Comparison of ENCODE assay signal across 8 cellular contexts in genomic region chr19:16542045-16542893, GRCh38. TPM values are rescaled to one million over a fixed set of nuclear protein-coding genes. Genes with fewer than 3 reads are reported as not detected.
A peak's percentile ranks its signal among the peaks of the same experiment; 100 is the strongest.
DNase-seq lines count a peak whose midpoint lies in the region; ATAC-seq, FAIRE-seq and TF ChIP-seq lines count a peak whose summit lies in the region.

Gene CHERP (minus strand): TSS chr19:16542437. CDS start chr19:16542378, 59 bp downstream.

- no peaks in the 10 kb centered on the region for H3K27me3 Mint-ChIP-seq in WTC11 (ENCODE audit: low read depth)

- H3K27ac Mint-ChIP-seq in WTC11: peak within 1 kb of the TSS; percentile 91

- peak; percentile 96 for TF ChIP-seq POLR2A in GM18951 (IDR thresholded peaks at IDR 0.05; ENCODE audit: extremely low read depth, insufficient read depth, insufficient read length)

- ATAC-seq in HG03175 (IDR thresholded peaks at IDR 0.05; ENCODE audit: unreplicated experiment) (peak; percentile 72), WTC11 (peak; percentile 86)

- DNase-seq in AG08395 (ENCODE audit: low spot score): peak; percentile 98
- DNase-seq in NCI-H226: peak; percentile 95
- peak; percentile 89 for DNase-seq in WTC11 (ENCODE audit: low spot score)
- peak; percentile 79 for DNase-seq in bronchial epithelial cell (ENCODE audit: low read depth)
- peak; percentile 97 for DNase-seq in iPS-NIHi7 (ENCODE audit: extremely low spot score)
- DNase-seq in smooth muscle cell (lab: John Stamatoyannopoulos, UW; ENCODE audit: unreplicated experiment): peak; percentile 82

- peaks cover 17% of the 10 kb centered on the region for H3K4me1 ChIP-seq in smooth muscle cell (ENCODE audit: low read depth)

- no peaks in the 10 kb centered on the region for H3K9me3 Mint-ChIP-seq in WTC11

- WGBS in smooth muscle cell (ENCODE audit: low lambda C conversion rate): 1% methylated on average over 95 of the region's 106 CpGs

- FAIRE-seq in bronchial epithelial cell (lab: Jason Lieb, UNC): no peak

- H3K79me2 ChIP-seq in smooth muscle cell (ENCODE audit: low read depth): peaks cover 71% of the 10 kb centered on the region

- peak within 1 kb of the TSS; percentile 79 for H3K27ac ChIP-seq in smooth muscle cell (ENCODE audit: low read depth)

- peak within 1 kb of the TSS; percentile 92 for H3K9ac ChIP-seq in smooth muscle cell (ENCODE audit: low read depth)

- H3K36me3 ChIP-seq in bronchial epithelial cell (ENCODE audit: control insufficient read depth, insufficient read depth, low read length): peaks cover 8% of the 10 kb centered on the region
- no peaks in the 10 kb centered on the region for H3K36me3 ChIP-seq in smooth muscle cell (ENCODE audit: low read depth)

- H3K27me3 ChIP-seq in bronchial epithelial cell (ENCODE audit: control insufficient read depth, insufficient read depth, low read length) (no peaks in the 10 kb centered on the region), smooth muscle cell (ENCODE audit: low read depth) (no peaks in the 10 kb centered on the region)

- H3K4me2 ChIP-seq in smooth muscle cell: peak within 1 kb of the TSS; percentile 98

- in situ Hi-C loops in GM18951 (cut with MboI; ENCODE audit: low sequenced_read_pairs, unreplicated experiment): no loop called here

- no peak for TF ChIP-seq CTCF in WTC11 (IDR thresholded peaks at IDR 0.05)
- TF ChIP-seq CTCF in bronchial epithelial cell (IDR thresholded peaks at IDR 0.05; ENCODE audit: insufficient read depth, low read length, severe bottlenecking): no peak
- peak; percentile 4 for TF ChIP-seq CTCF in smooth muscle cell (IDR thresholded peaks at IDR 0.05; ENCODE audit: borderline replicate concordance, insufficient read depth, poor library complexity, severe bottlenecking)

- peaks cover 17% of the 10 kb centered on the region for H3K4me1 Mint-ChIP-seq in WTC11

- peaks cover 33% of the 10 kb centered on the region for H3K36me3 Mint-ChIP-seq in WTC11

- POLR2A ChIA-PET in WTC11 (lab: Charles Lee): interaction anchor here (0.8 to 1.0 kb wide), 2 partner anchors 10 to 46 kb away, joined by 3 read pairs; no protein-coding TSS in a partner anchor

- peaks cover 44% of the 10 kb centered on the region for H4K20me1 ChIP-seq in smooth muscle cell (ENCODE audit: low read depth)

- no peaks in the 10 kb centered on the region for H3K9me3 ChIP-seq in smooth muscle cell (replicated peaks; ENCODE audit: low read depth)

- H3K4me3 Mint-ChIP-seq in WTC11: peak within 1 kb of the TSS; percentile 89

- peak within 1 kb of the TSS; percentile 81 for H3K4me3 ChIP-seq in bronchial epithelial cell (ENCODE audit: low read depth, low read length)
- peak within 1 kb of the TSS; percentile 92 for H3K4me3 ChIP-seq in smooth muscle cell

- no peaks in the 10 kb centered on the region for H3F3A ChIP-seq in smooth muscle cell (ENCODE audit: low read depth)

- H2AFZ ChIP-seq in smooth muscle cell (ENCODE audit: low read depth): no peak within 1 kb of the TSS

- CTCF ChIA-PET in WTC11 (lab: Charles Lee): no interaction called here

TF ChIP-seq in WTC11, 78 proteins besides CTCF, POLR2A, EP300 and RAD21 (continues in another document):
- TF ChIP-seq ZNF317 (CRISPR knock-in tag; IDR thresholded peaks at IDR 0.05; ENCODE audit: borderline replicate concordance, low read depth): no peak
- 0 out of 2 replicates have a peak, but pooled peaks have one; percentile 43 for TF ChIP-seq ELF4 (CRISPR knock-in tag; IDR thresholded peaks at IDR 0.05; ENCODE audit: low read depth)
- 0 out of 2 replicates have a peak, but pooled peaks have one; percentile 43 for TF ChIP-seq JUN (CRISPR knock-in tag; IDR thresholded peaks at IDR 0.05)
- peak; percentile 76; the same call in 1 of the 2 replicates for TF ChIP-seq HMGXB4 (CRISPR knock-in tag; IDR thresholded peaks at IDR 0.05)
- TF ChIP-seq ESRRA (CRISPR knock-in tag; IDR thresholded peaks at IDR 0.05; ENCODE audit: borderline replicate concordance): 0 out of 2 replicates have a peak, but pooled peaks have one; percentile 42
- TF ChIP-seq USF1 (CRISPR knock-in tag; IDR thresholded peaks at IDR 0.05): 0 out of 2 replicates have a peak, but pooled peaks have one; percentile 30
- TF ChIP-seq GTF2I (CRISPR knock-in tag; conservative IDR thresholded peaks at IDR 0.05): no peak
- no peak for TF ChIP-seq SMAD4 (CRISPR knock-in tag; IDR thresholded peaks at IDR 0.05)
- TF ChIP-seq STAT6 (CRISPR knock-in tag; conservative IDR thresholded peaks at IDR 0.05; ENCODE audit: low read depth): no peak
- no peak for TF ChIP-seq ZNF138 (CRISPR knock-in tag; conservative IDR thresholded peaks at IDR 0.05)
- TF ChIP-seq MYBL2 (CRISPR knock-in tag; IDR thresholded peaks at IDR 0.05): no peak
- peak; percentile 90 for TF ChIP-seq FOXK1 (CRISPR knock-in tag; IDR thresholded peaks at IDR 0.05)
- peak; percentile 98; the same call in 1 of the 2 replicates for TF ChIP-seq E2F5 (CRISPR knock-in tag; IDR thresholded peaks at IDR 0.05)
- no peak for TF ChIP-seq JAZF1 (CRISPR knock-in tag; IDR thresholded peaks at IDR 0.05)
- TF ChIP-seq ZNF219 (CRISPR knock-in tag; IDR thresholded peaks at IDR 0.05; ENCODE audit: borderline replicate concordance): no peak
- TF ChIP-seq CREB1 (CRISPR knock-in tag; IDR thresholded peaks at IDR 0.05): no peak

RNA-seq across cellular contexts. Expression of gene CHERP, which starts in this region (rescaled TPM):
- 67.4 to 98.7 TPM (median 75.8 TPM) in 3 replicates for total RNA-seq in WTC11 (2021)
- 2.4 and 5.8 TPM in 2 replicates for total RNA-seq in bronchial epithelial cell
- total RNA-seq in smooth muscle cell: 4.1 and 9.5 TPM in 2 replicates
- polyA plus RNA-seq in smooth muscle cell: 29.2 and 43.4 TPM in 2 replicates

Comparison
In these comparisons a context has a peak if more than half of its experiments do, and no peak if none do; other contexts are left out.
1. Peak in every context shown above with its lines: DNase-seq, ATAC-seq, H3K4me3 ChIP-seq and H3K27ac ChIP-seq.